8 cellular contexts compared by ENCODE assay signal in genomic region chr14:61269321-61270083, GRCh38. TPM values are rescaled to one million over a fixed set of nuclear protein-coding genes. Genes with fewer than 3 reads are reported as not detected.
DNase-seq lines count a peak whose midpoint lies in the region; ATAC-seq and TF ChIP-seq lines count a peak whose summit lies in the region.

No MANE protein-coding gene starts in this region.

- H3K9me2 ChIP-seq in neural cell (ENCODE audit: insufficient read depth, low read length) = no peaks in the 10 kb centered on the region

- H3K27ac Mint-ChIP-seq in activated T-cell treated with anti-CD3 and anti-CD28 coated beads, Interleukin-2, amount 50 U/mL, for 72 hours = no peak overlapping the region
- H3K27ac Mint-ChIP-seq in stimulated activated naive CD8-positive, alpha-beta T cell treated with anti-CD3 and anti-CD28 coated beads, Interleukin-15, Interleukin-2, amounts not matched to agents 100 ng/mL and 50 ng/mL, for 24 hours = no peak overlapping the region

- H3K4me3 Mint-ChIP-seq in activated T-cell treated with anti-CD3 and anti-CD28 coated beads, Interleukin-2, amount 50 U/mL, for 72 hours = peak overlapping the region; percentile 74 to 77
- H3K4me3 Mint-ChIP-seq in stimulated activated naive CD8-positive, alpha-beta T cell treated with anti-CD3 and anti-CD28 coated beads, Interleukin-15, Interleukin-2, amounts not matched to agents 100 ng/mL and 50 ng/mL, for 24 hours = peak overlapping the region; percentile 64

- peak; percentile 82 for ATAC-seq in GM21786 (IDR thresholded peaks at IDR 0.05; ENCODE audit: unreplicated experiment)
- ATAC-seq in activated T-cell treated with anti-CD3 and anti-CD28 coated beads, Interleukin-2, amount 50 U/mL, for 72 hours (replicated peaks in 1 of 2) = peak; percentile 89 to 92

- H3K36me3 ChIP-seq in Peyer's patch (no peaks in the 10 kb centered on the region), fibroblast of lung (ENCODE audit: control insufficient read depth, insufficient read depth, low read length) (no peaks in the 10 kb centered on the region), neural cell (ENCODE audit: insufficient read depth, low read length) (no peaks in the 10 kb centered on the region)

- no peak for TF ChIP-seq POLR2A in Peyer's patch (IDR thresholded peaks at IDR 0.05)

- no peaks in the 10 kb centered on the region for H3K79me2 ChIP-seq in fibroblast of lung (ENCODE audit: control insufficient read depth, insufficient read depth, low read length)
- H3K79me2 ChIP-seq in neural cell (replicated peaks; ENCODE audit: insufficient read depth, low read length) = no peaks in the 10 kb centered on the region

- TF ChIP-seq RAD21 in neural cell (conservative IDR thresholded peaks at IDR 0.05) = peak; percentile 75

- H3K9me3 Mint-ChIP-seq in activated T-cell treated with anti-CD3 and anti-CD28 coated beads, Interleukin-2, amount 50 U/mL, for 72 hours = no peaks in the 10 kb centered on the region
- no peaks in the 10 kb centered on the region for H3K9me3 Mint-ChIP-seq in stimulated activated naive CD8-positive, alpha-beta T cell treated with anti-CD3 and anti-CD28 coated beads, Interleukin-15, Interleukin-2, amounts not matched to agents 100 ng/mL and 50 ng/mL, for 24 hours

- H4K20me1 ChIP-seq in fibroblast of lung (ENCODE audit: control insufficient read depth, extremely low read depth, insufficient read depth, low read length) (no peaks in the 10 kb centered on the region), neural cell (ENCODE audit: insufficient read depth) (no peaks in the 10 kb centered on the region)

- DNase-seq in DMS79 (lab: John Stamatoyannopoulos, UW) = peak; percentile 74
- DNase-seq in Kasumi-1 (lab: John Stamatoyannopoulos, UW) = peak; percentile 82 to 87
- DNase-seq in Peyer's patch = peak; percentile 59 to 93 (median 75)
- DNase-seq in activated T-cell treated with anti-CD3 and anti-CD28 coated beads, Interleukin-2, amount 50 U/mL, for 72 hours = peak; percentile 75 to 78
- DNase-seq in fibroblast of lung (ENCODE audit: low read depth in 2 of 2) = peak; percentile 50 to 73

- H3K4me3 ChIP-seq in Peyer's patch = peak overlapping the region in 2 of 4 donors; percentile 30 to 43
- peak overlapping the region; percentile 31 to 55 (median 41) for H3K4me3 ChIP-seq in fibroblast of lung (replicated peaks in 1 of 4; ENCODE audit: control extremely low read depth in 1 of 4, insufficient read depth in 1 of 4, low read depth in 3 of 4, low read length in 4 of 4)
- peak overlapping the region; percentile 60 for H3K4me3 ChIP-seq in neural cell (ENCODE audit: low read length)

- H3K27me3 ChIP-seq in Peyer's patch (no peaks in the 10 kb centered on the region), fibroblast of lung (ENCODE audit: control insufficient read depth, insufficient read depth, low read length) (peaks cover 2% of the 10 kb centered on the region), neural cell (ENCODE audit: insufficient read depth, low read depth, low read length) (peaks cover 5% of the 10 kb centered on the region)

- H3K9ac ChIP-seq in fibroblast of lung (ENCODE audit: insufficient read depth, low read length) (no peak overlapping the region), neural cell (ENCODE audit: low read length) (peak overlapping the region; percentile 37)

- peaks cover 65% of the 10 kb centered on the region for H3K27me3 Mint-ChIP-seq in activated T-cell treated with anti-CD3 and anti-CD28 coated beads, Interleukin-2, amount 50 U/mL, for 72 hours (ENCODE audit: low read depth)
- H3K27me3 Mint-ChIP-seq in stimulated activated naive CD8-positive, alpha-beta T cell treated with anti-CD3 and anti-CD28 coated beads, Interleukin-15, Interleukin-2, amounts not matched to agents 100 ng/mL and 50 ng/mL, for 24 hours = peaks cover 56% of the 10 kb centered on the region

- TF ChIP-seq EP300 in neural cell (conservative IDR thresholded peaks at IDR 0.05; ENCODE audit: poor library complexity, severe bottlenecking) = no peak

- no peaks in the 10 kb centered on the region for H3F3A ChIP-seq in neural cell (ENCODE audit: insufficient read depth, low read length, poor library complexity, severe bottlenecking)

- H3K4me1 ChIP-seq in Peyer's patch (no peaks in the 10 kb centered on the region), fibroblast of lung (ENCODE audit: control insufficient read depth, extremely low read depth, insufficient read depth, low read length) (no peaks in the 10 kb centered on the region)

- H3K27ac ChIP-seq in Peyer's patch = no peak overlapping the region
- no peak overlapping the region for H3K27ac ChIP-seq in fibroblast of lung (ENCODE audit: insufficient read depth, low read length)
- no peak overlapping the region for H3K27ac ChIP-seq in neural cell (ENCODE audit: low read length)

- H2AFZ ChIP-seq in fibroblast of lung (ENCODE audit: low read length) (peak overlapping the region; percentile 66), neural cell (ENCODE audit: low read depth, low read length) (no peak overlapping the region)

- peak; percentile 29 to 90 (median 78) for TF ChIP-seq CTCF in Peyer's patch (IDR thresholded peaks at IDR 0.05)
- peak; percentile 65 to 74 for TF ChIP-seq CTCF in fibroblast of lung (conservative IDR thresholded peaks at IDR 0.05 in 1 of 2, IDR thresholded peaks at IDR 0.05 in 1 of 2; ENCODE audit: low read depth in 1 of 2, low read length in 2 of 2)
- peak; percentile 83 for TF ChIP-seq CTCF in neural cell (IDR thresholded peaks at IDR 0.05; ENCODE audit: poor library complexity, severe bottlenecking)

- peak overlapping the region; percentile 92 for H3K4me2 ChIP-seq in fibroblast of lung (ENCODE audit: extremely low read depth, insufficient read depth, low read length)
- peak overlapping the region; percentile 31 for H3K4me2 ChIP-seq in neural cell (ENCODE audit: low read length)

- H3K9me3 ChIP-seq in Peyer's patch (no peaks in the 10 kb centered on the region), fibroblast of lung (ENCODE audit: control insufficient read depth, insufficient read depth, low read depth, low read length) (no peaks in the 10 kb centered on the region), neural cell (ENCODE audit: low read length) (no peaks in the 10 kb centered on the region)

- H3K36me3 Mint-ChIP-seq in activated T-cell treated with anti-CD3 and anti-CD28 coated beads, Interleukin-2, amount 50 U/mL, for 72 hours (ENCODE audit: insufficient read depth in 2 of 2) = no peaks in the 10 kb centered on the region
- no peaks in the 10 kb centered on the region for H3K36me3 Mint-ChIP-seq in stimulated activated naive CD8-positive, alpha-beta T cell treated with anti-CD3 and anti-CD28 coated beads, Interleukin-15, Interleukin-2, amounts not matched to agents 100 ng/mL and 50 ng/mL, for 24 hours (ENCODE audit: low read depth)

- peaks cover 7% of the 10 kb centered on the region for H3K4me1 Mint-ChIP-seq in activated T-cell treated with anti-CD3 and anti-CD28 coated beads, Interleukin-2, amount 50 U/mL, for 72 hours (ENCODE audit: low read depth)
- H3K4me1 Mint-ChIP-seq in stimulated activated naive CD8-positive, alpha-beta T cell treated with anti-CD3 and anti-CD28 coated beads, Interleukin-15, Interleukin-2, amounts not matched to agents 100 ng/mL and 50 ng/mL, for 24 hours (ENCODE audit: low read depth) = no peaks in the 10 kb centered on the region

TF ChIP-seq in neural cell, 6 proteins besides CTCF, POLR2A, EP300 and RAD21 (continues in another document):
- TF ChIP-seq MXI1 (conservative IDR thresholded peaks at IDR 0.05; ENCODE audit: poor library complexity, severe bottlenecking) (no peak), SMC3 (conservative IDR thresholded peaks at IDR 0.05; ENCODE audit: poor library complexity) (peak; percentile 75), EZH2 (IDR thresholded peaks at IDR 0.05; ENCODE audit: borderline replicate concordance, insufficient read depth, low read length, poor library complexity, severe bottlenecking) (no peak), POLR2AphosphoS5 (IDR thresholded peaks at IDR 0.05) (no peak)
- TF ChIP-seq, protein P1, sequence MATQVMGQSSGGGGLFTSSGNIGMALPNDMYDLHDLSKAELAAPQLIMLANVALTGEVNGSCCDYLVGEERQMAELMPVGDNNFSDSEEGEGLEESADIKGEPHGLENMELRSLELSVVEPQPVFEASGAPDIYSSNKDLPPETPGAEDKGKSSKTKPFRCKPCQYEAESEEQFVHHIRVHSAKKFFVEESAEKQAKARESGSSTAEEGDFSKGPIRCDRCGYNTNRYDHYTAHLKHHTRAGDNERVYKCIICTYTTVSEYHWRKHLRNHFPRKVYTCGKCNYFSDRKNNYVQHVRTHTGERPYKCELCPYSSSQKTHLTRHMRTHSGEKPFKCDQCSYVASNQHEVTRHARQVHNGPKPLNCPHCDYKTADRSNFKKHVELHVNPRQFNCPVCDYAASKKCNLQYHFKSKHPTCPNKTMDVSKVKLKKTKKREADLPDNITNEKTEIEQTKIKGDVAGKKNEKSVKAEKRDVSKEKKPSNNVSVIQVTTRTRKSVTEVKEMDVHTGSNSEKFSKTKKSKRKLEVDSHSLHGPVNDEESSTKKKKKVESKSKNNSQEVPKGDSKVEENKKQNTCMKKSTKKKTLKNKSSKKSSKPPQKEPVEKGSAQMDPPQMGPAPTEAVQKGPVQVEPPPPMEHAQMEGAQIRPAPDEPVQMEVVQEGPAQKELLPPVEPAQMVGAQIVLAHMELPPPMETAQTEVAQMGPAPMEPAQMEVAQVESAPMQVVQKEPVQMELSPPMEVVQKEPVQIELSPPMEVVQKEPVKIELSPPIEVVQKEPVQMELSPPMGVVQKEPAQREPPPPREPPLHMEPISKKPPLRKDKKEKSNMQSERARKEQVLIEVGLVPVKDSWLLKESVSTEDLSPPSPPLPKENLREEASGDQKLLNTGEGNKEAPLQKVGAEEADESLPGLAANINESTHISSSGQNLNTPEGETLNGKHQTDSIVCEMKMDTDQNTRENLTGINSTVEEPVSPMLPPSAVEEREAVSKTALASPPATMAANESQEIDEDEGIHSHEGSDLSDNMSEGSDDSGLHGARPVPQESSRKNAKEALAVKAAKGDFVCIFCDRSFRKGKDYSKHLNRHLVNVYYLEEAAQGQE (IDR thresholded peaks at IDR 0.05; ENCODE audit: borderline replicate concordance) = no peak

RNA-seq across cellular contexts. Expression of gene TMEM30B, which starts 11.6 kb away (rescaled TPM):
- total RNA-seq in Peyer's patch (100 to 1,000 TPM in 1 of 4 donors, 10 to 100 TPM in 2, 1 to 10 TPM in 1; 6.6 to 128 (median 81.9) TPM), fibroblast of lung (0.51 and 0.83 TPM in 2 replicates)
- 1 to 10 TPM; 2.2 to 3.4 TPM for total RNA-seq in activated T-cell treated with anti-CD3 and anti-CD28 coated beads, Interleukin-2, amount 50 U/mL, for 72 hours
- polyA plus RNA-seq in fibroblast of lung (0.22 and 0.52 TPM in 2 replicates), neural cell (0.28 TPM in 1 of 2 replicates, not detected in the other)
- polyA plus RNA-seq in fibroblast of lung (2012) = 0.31 and 0.65 TPM in 2 replicates
- polyA minus RNA-seq in fibroblast of lung (ENCODE audit: low replicate concordance) (1.1 and 2.5 TPM in 2 replicates), neural cell (not detected in 2 replicates)

RNA-seq across cellular contexts. Expression of gene PRKCH, which starts 51.9 kb away (rescaled TPM):
- total RNA-seq in Peyer's patch (10 to 100 TPM; 32.5 to 64.2 (median 53.0) TPM), fibroblast of lung (3.6 and 5.4 TPM in 2 replicates)
- 100 to 1,000 TPM; 127 to 143 TPM for total RNA-seq in activated T-cell treated with anti-CD3 and anti-CD28 coated beads, Interleukin-2, amount 50 U/mL, for 72 hours
- polyA plus RNA-seq in fibroblast of lung (0.61 and 2.9 TPM in 2 replicates), neural cell (2.0 and 3.4 TPM in 2 replicates)
- polyA plus RNA-seq in fibroblast of lung (2012) = 0.39 and 1.5 TPM in 2 replicates
- polyA minus RNA-seq in fibroblast of lung (ENCODE audit: low replicate concordance) (0.90 and 6.3 TPM in 2 replicates), neural cell (1.5 and 12.7 TPM in 2 replicates)
